ENCODE assay signal across 8 cellular contexts in the genomic region with DNA sequence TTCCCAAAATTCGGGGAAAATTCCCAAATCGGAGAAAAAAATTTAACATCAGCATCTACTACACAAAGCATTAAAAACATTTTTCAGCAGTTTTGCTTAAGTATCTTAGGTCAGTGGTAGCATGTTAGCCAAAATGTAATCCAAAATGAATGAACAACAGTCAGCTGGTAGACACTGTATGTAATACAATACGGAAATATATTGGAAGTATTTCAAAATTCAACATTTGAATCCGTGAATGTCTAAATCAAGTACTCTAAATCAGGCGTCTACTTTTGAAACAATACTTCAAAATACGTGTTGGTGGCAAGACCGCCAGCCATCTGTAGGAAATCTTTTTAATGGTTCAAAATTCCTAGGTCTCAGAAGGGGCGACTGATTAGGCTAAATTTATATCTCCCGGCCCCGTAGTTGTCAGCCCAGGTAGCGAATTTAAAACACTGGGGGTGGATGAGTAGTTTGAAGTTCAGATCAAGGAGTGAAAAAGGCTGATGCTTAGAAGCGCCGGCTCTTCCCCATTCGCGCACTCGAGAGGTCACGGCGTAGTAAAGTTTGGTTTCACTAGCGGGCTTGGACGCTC. TPM values are rescaled to one million over a fixed set of nuclear protein-coding genes. Genes with fewer than 3 reads are reported as not detected.
DNase-seq lines count a peak whose midpoint lies in the region; ATAC-seq and TF ChIP-seq lines count a peak whose summit lies in the region.

No MANE protein-coding gene starts in this region.

- no peaks in the 10 kb centered on the region for H3K9me3 Mint-ChIP-seq in activated T-cell treated with anti-CD3 and anti-CD28 coated beads, Interleukin-2, amount 50 U/mL, for 24 hours
- H3K9me3 Mint-ChIP-seq in MCF 10A (ENCODE audit: unreplicated experiment) = no peaks in the 10 kb centered on the region

- peaks cover 57% of the 10 kb centered on the region for H3K4me1 Mint-ChIP-seq in activated T-cell treated with anti-CD3 and anti-CD28 coated beads, Interleukin-2, amount 50 U/mL, for 24 hours (ENCODE audit: low read depth)
- H3K4me1 Mint-ChIP-seq in MCF 10A (ENCODE audit: insufficient read depth, unreplicated experiment) = peaks cover 39% of the 10 kb centered on the region

- BruUV-seq in MCF 10A (replicated peaks; lab: Mats Ljungman, UMichigan) = no TSS peak

- H3K36me3 Mint-ChIP-seq in activated T-cell treated with anti-CD3 and anti-CD28 coated beads, Interleukin-2, amount 50 U/mL, for 24 hours (ENCODE audit: low read depth) = peaks cover 73% of the 10 kb centered on the region
- peaks cover 31% of the 10 kb centered on the region for H3K36me3 Mint-ChIP-seq in MCF 10A (ENCODE audit: insufficient read depth, unreplicated experiment)

- H3K4me3 Mint-ChIP-seq in activated T-cell treated with anti-CD3 and anti-CD28 coated beads, Interleukin-2, amount 50 U/mL, for 24 hours = peak overlapping the region; percentile 95
- peak overlapping the region; percentile 91 for H3K4me3 Mint-ChIP-seq in MCF 10A (ENCODE audit: unreplicated experiment)

- POLR2A ChIA-PET in MCF 10A (lab: Yijun Ruan, JAX) = interaction anchor here (0.6 to 4.7 kb wide), 31 partner anchors 9 to 1284 kb away, joined by 3 to 38 read pairs (median 5); partner anchors contain the start of genes ARID2 and SLC38A1

- peak; percentile 10 for ATAC-seq in HG02610 (IDR thresholded peaks at IDR 0.05; ENCODE audit: unreplicated experiment)
- ATAC-seq in left lobe of liver = peak; percentile 50

- no peak for DNase-seq in activated T-cell treated with anti-CD3 and anti-CD28 coated beads, Interleukin-2, amount 50 U/mL, for 24 hours
- no peak for DNase-seq in activated T-cell treated with anti-CD3 and anti-CD28 coated beads, Interleukin-2, amount 50 U/mL, for 1 hour
- DNase-seq in NCI-H187 treated with DMSO at 0.1 percent for 48 hours (lab: John Stamatoyannopoulos, UW) = peak; percentile 55
- peak; percentile 66 for DNase-seq in MCF 10A (ENCODE audit: unreplicated experiment)
- DNase-seq in left lobe of liver (ENCODE audit: low spot score) = no peak
- DNase-seq in stromal cell of bone marrow (ENCODE audit: low read depth) = peak; percentile 31
- DNase-seq in NCI-H526 (lab: John Stamatoyannopoulos, UW) = no peak

- TF ChIP-seq CTCF in MCF 10A (IDR thresholded peaks at IDR 0.05; ENCODE audit: unreplicated experiment) = no peak

- peak overlapping the region; percentile 99 for H3K27ac Mint-ChIP-seq in activated T-cell treated with anti-CD3 and anti-CD28 coated beads, Interleukin-2, amount 50 U/mL, for 24 hours
- H3K27ac Mint-ChIP-seq in MCF 10A (ENCODE audit: low read depth, unreplicated experiment) = peak overlapping the region; percentile 93

- CTCF ChIA-PET in MCF 10A (lab: Yijun Ruan, JAX) = interaction anchor here (0.6 to 1.0 kb wide), 5 partner anchors 11 to 1031 kb away, joined by 3 read pairs; no protein-coding TSS in a partner anchor

- intact Hi-C loops in MCF 10A (cut with micrococcal nuclease) = loop anchor here (2.0 kb wide), 1 partner anchor 227 kb away; no protein-coding TSS in a partner anchor

- no peaks in the 10 kb centered on the region for H3K27me3 Mint-ChIP-seq in activated T-cell treated with anti-CD3 and anti-CD28 coated beads, Interleukin-2, amount 50 U/mL, for 24 hours
- H3K27me3 Mint-ChIP-seq in MCF 10A (ENCODE audit: insufficient read depth, unreplicated experiment) = no peaks in the 10 kb centered on the region

RNA-seq across cellular contexts. Expression of gene SCAF11, which starts 1.0 kb away (rescaled TPM):
- total RNA-seq in MCF 10A (2022) (106 and 107 TPM in 2 replicates), left lobe of liver (45.7 TPM)

Comparison
In these comparisons a context has a peak if more than half of its experiments do, and no peak if none do; other contexts are left out.
1. DNase-seq: peak in NCI-H187 treated with DMSO at 0.1 percent for 48 hours (single experiment), MCF 10A (single experiment) and stromal cell of bone marrow (single experiment); none in activated T-cell treated with anti-CD3 and anti-CD28 coated beads, Interleukin-2, amount 50 U/mL, for 24 hours (single experiment), activated T-cell treated with anti-CD3 and anti-CD28 coated beads, Interleukin-2, amount 50 U/mL, for 1 hour (single experiment), left lobe of liver (single experiment) and NCI-H526 (0 of 2).